In the genomic region with DNA sequence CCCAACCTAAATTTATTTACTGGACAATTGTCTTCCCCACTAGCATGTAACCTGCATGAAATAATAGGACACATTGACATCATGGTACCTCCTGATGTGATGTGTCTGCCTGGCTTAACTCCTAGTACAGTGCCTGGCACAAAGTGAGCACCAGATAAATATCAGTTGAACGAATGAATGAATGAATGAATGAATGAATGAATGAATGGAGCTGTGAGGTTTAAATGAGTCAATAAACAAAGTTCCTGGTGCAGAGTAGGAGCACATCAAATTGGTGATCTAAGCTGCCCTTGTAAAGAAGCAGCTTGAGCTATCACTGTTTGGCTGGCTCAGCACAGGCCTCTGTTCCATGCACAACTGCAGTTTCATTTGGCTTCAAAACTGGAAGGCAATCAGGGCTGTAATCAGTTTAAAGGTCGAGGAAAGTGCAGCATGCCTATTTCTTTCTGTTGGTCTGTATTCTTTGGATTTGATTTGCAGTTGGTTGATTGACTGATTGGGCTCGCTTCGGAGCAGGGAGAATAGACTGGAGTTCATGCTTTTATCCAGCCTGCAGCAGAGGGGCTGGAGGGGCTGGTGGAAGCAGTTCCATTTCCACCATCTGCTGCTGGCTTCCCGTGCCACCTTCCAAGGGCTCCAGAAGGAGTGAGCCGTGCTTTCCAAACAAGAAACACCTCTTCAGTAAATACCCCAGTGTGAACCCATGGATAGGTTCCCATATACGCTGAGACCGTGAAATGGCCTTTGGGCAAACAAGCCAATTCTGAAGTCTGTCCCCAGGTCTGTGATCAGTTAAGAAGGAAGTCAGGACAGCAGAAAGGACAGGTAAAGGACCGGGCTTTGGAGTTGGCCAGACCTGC, we compare ENCODE assay signal across 17 cellular contexts. TPM values are rescaled to one million over a fixed set of nuclear protein-coding genes. Genes with fewer than 3 reads are reported as not detected.
"Had no signal": no experiment of that assay in that cellular context is flagged by ENCODE, and none has a peak within 500 bp of the region (broad histone marks: within the 10 kb centered on the region; RNA-seq: fewer than 3 reads in every experiment).

No MANE protein-coding gene starts in this region.

- H3K4me3 ChIP-seq: ascending aorta, coronary artery, gastroesophageal sphincter, hepatocyte, lung, skin epidermis, tibial artery, vagina had no signal

- H3K4me1 Mint-ChIP-seq: activated naive CD8-positive, alpha-beta T cell treated with anti-CD3 and anti-CD28 coated beads, Interleukin-2, amount 50 U/mL, for 24 hours; natural killer cell had no signal

- H3K36me3 Mint-ChIP-seq: natural killer cell had no signal

- H3K4me3 Mint-ChIP-seq: activated CD8-positive, alpha-beta T cell treated with anti-CD3 and anti-CD28 coated beads for 36 hours; activated naive CD8-positive, alpha-beta T cell treated with anti-CD3 and anti-CD28 coated beads, Interleukin-2, amount 50 U/mL, for 24 hours; activated T-cell treated with anti-CD3 and anti-CD28 coated beads, Interleukin-2, amount 50 U/mL, for 72 hours; natural killer cell had no signal

- H3K4me1 ChIP-seq: ascending aorta, gastroesophageal sphincter, tibial artery had no signal

- DNase-seq: activated CD4-positive, alpha-beta T cell treated with anti-CD3 and anti-CD28 coated beads for 4 hours; activated CD8-positive, alpha-beta memory T cell treated with anti-CD3 and anti-CD28 coated beads, Interleukin-2, amount 50 U/mL, for 4 hours; activated CD8-positive, alpha-beta T cell treated with anti-CD3 and anti-CD28 coated beads for 36 hours; activated naive CD4-positive, alpha-beta T cell; activated naive CD8-positive, alpha-beta T cell treated with anti-CD3 and anti-CD28 coated beads, Interleukin-2, amount 50 U/mL, for 24 hours; activated T-cell treated with anti-CD3 and anti-CD28 coated beads, Interleukin-2, amount 50 U/mL, for 72 hours; effector memory CD4-positive, alpha-beta T cell; natural killer cell; T-helper 1 cell; tibial artery had no signal

- H3K27ac ChIP-seq: ascending aorta, coronary artery, gastroesophageal sphincter, hepatocyte, tibial artery, vagina had no signal

- H3K9me3 Mint-ChIP-seq: activated CD8-positive, alpha-beta T cell treated with anti-CD3 and anti-CD28 coated beads for 36 hours; activated naive CD8-positive, alpha-beta T cell treated with anti-CD3 and anti-CD28 coated beads, Interleukin-2, amount 50 U/mL, for 24 hours; activated T-cell treated with anti-CD3 and anti-CD28 coated beads, Interleukin-2, amount 50 U/mL, for 72 hours; natural killer cell had no signal

- H3K36me3 ChIP-seq: ascending aorta, vagina had no signal

- H3K9me3 ChIP-seq: ascending aorta, gastroesophageal sphincter, tibial artery, vagina had no signal

- ATAC-seq: activated CD8-positive, alpha-beta T cell treated with anti-CD3 and anti-CD28 coated beads for 36 hours; activated naive CD8-positive, alpha-beta T cell treated with anti-CD3 and anti-CD28 coated beads, Interleukin-2, amount 50 U/mL, for 24 hours; activated T-cell treated with anti-CD3 and anti-CD28 coated beads, Interleukin-2, amount 50 U/mL, for 72 hours; gastroesophageal sphincter; natural killer cell had no signal

- H3K27me3 ChIP-seq: ascending aorta, gastroesophageal sphincter, hepatocyte, tibial artery, vagina had no signal

- H3K27me3 Mint-ChIP-seq: activated CD8-positive, alpha-beta T cell treated with anti-CD3 and anti-CD28 coated beads for 36 hours; activated naive CD8-positive, alpha-beta T cell treated with anti-CD3 and anti-CD28 coated beads, Interleukin-2, amount 50 U/mL, for 24 hours had no signal

- H3K27ac Mint-ChIP-seq: activated CD8-positive, alpha-beta T cell treated with anti-CD3 and anti-CD28 coated beads for 36 hours; activated naive CD8-positive, alpha-beta T cell treated with anti-CD3 and anti-CD28 coated beads, Interleukin-2, amount 50 U/mL, for 24 hours; activated T-cell treated with anti-CD3 and anti-CD28 coated beads, Interleukin-2, amount 50 U/mL, for 72 hours; natural killer cell had no signal

RNA-seq across cellular contexts. Expression of a gene that starts 54.6 kb away (rescaled TPM):
- total RNA-seq: activated CD8-positive, alpha-beta T cell treated with anti-CD3 and anti-CD28 coated beads for 36 hours; natural killer cell had no signal
